In the genomic region with DNA sequence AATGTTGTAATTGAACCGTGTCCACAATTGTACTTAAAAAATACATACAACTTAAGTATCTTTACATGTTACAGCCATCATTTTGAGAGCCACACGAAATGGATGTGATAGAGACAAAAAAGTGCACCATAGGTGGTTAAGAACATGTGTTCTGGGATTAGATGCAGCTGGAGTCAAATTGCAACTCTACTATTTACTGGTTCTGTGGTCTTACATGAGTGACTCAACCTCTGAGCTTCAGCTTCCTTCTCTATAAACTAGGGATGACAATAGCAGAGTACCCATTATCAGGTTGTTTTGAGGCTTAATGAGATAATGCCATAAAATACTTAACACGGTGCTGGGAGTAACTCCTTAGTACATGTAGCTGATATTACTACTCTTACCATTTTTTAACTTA, we compare ENCODE assay signal across 1 cellular context.
TF ChIP-seq lines count a peak whose summit lies in the region.

No MANE protein-coding gene starts in this region.

TF ChIP-seq in GM23338, 12 proteins besides CTCF, POLR2A, EP300 and RAD21 (continued from another document):
- TF ChIP-seq, protein P1, sequence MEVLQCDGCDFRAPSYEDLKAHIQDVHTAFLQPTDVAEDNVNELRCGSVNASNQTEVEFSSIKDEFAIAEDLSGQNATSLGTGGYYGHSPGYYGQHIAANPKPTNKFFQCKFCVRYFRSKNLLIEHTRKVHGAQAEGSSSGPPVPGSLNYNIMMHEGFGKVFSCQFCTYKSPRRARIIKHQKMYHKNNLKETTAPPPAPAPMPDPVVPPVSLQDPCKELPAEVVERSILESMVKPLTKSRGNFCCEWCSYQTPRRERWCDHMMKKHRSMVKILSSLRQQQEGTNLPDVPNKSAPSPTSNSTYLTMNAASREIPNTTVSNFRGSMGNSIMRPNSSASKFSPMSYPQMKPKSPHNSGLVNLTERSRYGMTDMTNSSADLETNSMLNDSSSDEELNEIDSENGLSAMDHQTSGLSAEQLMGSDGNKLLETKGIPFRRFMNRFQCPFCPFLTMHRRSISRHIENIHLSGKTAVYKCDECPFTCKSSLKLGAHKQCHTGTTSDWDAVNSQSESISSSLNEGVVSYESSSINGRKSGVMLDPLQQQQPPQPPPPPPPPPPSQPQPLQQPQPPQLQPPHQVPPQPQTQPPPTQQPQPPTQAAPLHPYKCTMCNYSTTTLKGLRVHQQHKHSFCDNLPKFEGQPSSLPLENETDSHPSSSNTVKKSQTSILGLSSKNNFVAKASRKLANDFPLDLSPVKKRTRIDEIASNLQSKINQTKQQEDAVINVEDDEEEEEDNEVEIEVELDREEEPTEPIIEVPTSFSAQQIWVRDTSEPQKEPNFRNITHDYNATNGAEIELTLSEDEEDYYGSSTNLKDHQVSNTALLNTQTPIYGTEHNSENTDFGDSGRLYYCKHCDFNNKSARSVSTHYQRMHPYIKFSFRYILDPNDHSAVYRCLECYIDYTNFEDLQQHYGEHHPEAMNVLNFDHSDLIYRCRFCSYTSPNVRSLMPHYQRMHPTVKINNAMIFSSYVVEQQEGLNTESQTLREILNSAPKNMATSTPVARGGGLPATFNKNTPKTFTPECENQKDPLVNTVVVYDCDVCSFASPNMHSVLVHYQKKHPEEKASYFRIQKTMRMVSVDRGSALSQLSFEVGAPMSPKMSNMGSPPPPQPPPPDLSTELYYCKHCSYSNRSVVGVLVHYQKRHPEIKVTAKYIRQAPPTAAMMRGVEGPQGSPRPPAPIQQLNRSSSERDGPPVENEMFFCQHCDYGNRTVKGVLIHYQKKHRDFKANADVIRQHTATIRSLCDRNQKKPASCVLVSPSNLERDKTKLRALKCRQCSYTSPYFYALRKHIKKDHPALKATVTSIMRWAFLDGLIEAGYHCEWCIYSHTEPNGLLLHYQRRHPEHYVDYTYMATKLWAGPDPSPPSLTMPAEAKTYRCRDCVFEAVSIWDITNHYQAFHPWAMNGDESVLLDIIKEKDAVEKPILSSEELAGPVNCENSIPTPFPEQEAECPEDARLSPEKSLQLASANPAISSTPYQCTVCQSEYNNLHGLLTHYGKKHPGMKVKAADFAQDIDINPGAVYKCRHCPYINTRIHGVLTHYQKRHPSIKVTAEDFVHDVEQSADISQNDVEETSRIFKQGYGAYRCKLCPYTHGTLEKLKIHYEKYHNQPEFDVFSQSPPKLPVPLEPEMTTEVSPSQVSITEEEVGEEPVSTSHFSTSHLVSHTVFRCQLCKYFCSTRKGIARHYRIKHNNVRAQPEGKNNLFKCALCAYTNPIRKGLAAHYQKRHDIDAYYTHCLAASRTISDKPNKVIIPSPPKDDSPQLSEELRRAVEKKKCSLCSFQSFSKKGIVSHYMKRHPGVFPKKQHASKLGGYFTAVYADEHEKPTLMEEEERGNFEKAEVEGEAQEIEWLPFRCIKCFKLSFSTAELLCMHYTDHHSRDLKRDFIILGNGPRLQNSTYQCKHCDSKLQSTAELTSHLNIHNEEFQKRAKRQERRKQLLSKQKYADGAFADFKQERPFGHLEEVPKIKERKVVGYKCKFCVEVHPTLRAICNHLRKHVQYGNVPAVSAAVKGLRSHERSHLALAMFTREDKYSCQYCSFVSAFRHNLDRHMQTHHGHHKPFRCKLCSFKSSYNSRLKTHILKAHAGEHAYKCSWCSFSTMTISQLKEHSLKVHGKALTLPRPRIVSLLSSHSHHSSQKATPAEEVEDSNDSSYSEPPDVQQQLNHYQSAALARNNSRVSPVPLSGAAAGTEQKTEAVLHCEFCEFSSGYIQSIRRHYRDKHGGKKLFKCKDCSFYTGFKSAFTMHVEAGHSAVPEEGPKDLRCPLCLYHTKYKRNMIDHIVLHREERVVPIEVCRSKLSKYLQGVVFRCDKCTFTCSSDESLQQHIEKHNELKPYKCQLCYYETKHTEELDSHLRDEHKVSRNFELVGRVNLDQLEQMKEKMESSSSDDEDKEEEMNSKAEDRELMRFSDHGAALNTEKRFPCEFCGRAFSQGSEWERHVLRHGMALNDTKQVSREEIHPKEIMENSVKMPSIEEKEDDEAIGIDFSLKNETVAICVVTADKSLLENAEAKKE (CRISPR knock-in tag; IDR thresholded peaks at IDR 0.05): no peak
- TF ChIP-seq JUNB (IDR thresholded peaks at IDR 0.05; ENCODE audit: unreplicated experiment): no peak
- no peak for TF ChIP-seq ETS1 (IDR thresholded peaks at IDR 0.05)
